In the genomic region with DNA sequence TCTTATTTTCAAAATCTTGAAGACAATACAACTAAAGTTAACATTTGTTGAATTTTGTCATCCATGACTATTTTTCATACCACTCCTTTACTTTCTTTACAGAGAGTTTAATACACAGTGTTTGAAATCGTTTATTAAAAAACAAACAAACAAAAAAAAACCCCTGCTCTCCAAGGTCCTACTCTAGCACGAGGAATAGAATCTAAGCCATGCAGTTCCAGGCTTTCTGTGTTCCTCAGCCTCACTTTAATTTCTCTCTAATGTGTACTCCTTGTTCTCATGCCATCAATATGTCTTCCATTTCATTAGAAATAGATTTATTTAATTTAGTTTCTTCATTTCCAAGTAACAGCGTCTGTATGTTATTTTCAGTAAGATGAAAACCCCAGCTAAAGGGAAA, we compare ENCODE assay signal across 22 cellular contexts.
"Had no signal": no experiment of that assay in that cellular context is flagged by ENCODE, and none has a peak within 500 bp of the region (broad histone marks: within the 10 kb centered on the region; RNA-seq: fewer than 3 reads in every experiment).

No MANE protein-coding gene starts in this region.

- H3K36me3 ChIP-seq: MG63, Peyer's patch, SJCRH30 had no signal

- DNase-seq: IMR-90, Karpas-422, KG1, MG63, NCI-H1092, NCI-H1105 treated with DMSO at 0.1 percent for 48 hours, NCI-H1417 treated with DMSO at 0.1 percent for 48 hours, NCI-H146, NCI-H1694 treated with DMSO at 0.1 percent for 48 hours, NCI-H1930, NCI-H2081, NCI-H2107, NCI-H2227 treated with DMSO at 0.1 percent for 48 hours, NCI-H524, NCI-H526 treated with DMSO at 0.1 percent for 48 hours, NCI-H748 treated with DMSO at 0.1 percent for 48 hours, PC-9, Peyer's patch, SHP77 treated with DMSO at 0.1 percent for 48 hours, SJCRH30 had no signal

- H3K4me1 ChIP-seq: Peyer's patch, SJCRH30 had no signal

- FAIRE-seq: HepG2 had no signal

- H3K4me3 ChIP-seq: MG63, PC-9, Peyer's patch, SJCRH30, SK-N-MC had no signal

- H3K9me3 ChIP-seq: MG63, Peyer's patch, SJCRH30 had no signal

- H3K27me3 ChIP-seq: MG63, Peyer's patch, SJCRH30 had no signal

- H3K4me2 ChIP-seq: PC-9 had no signal

- H3K27ac ChIP-seq: PC-9, Peyer's patch, SJCRH30, SK-N-MC had no signal

- H2AFZ ChIP-seq: PC-9 had no signal
